In the genomic region with DNA sequence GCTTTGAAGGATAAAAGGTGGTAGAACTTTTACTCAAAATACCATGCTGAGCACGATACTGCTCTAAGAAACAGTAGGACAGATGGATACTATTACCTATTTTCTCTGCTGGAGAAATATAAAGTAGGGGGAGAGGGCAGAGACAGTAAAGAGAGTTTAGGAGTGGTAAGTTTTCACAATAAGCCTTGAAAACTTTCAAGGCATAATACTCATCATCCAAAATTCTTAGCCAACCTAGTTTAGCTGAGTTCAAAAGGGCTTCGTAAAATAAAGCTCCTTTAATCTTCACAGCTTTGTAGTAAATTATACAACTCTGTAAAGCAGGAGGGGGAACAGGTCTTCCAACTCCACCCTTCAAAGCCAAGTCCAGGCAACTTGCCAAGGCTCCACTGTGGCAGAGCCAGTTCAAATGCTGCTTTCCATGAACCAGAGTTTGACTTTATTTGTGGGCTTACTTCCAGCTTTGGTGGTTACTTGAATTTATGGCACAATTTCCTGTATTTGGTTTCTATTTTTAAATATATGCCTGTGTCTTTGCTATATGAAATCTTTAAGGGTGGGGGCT, we compare ENCODE assay signal across 7 cellular contexts. TPM values are rescaled to one million over a fixed set of nuclear protein-coding genes. Genes with fewer than 3 reads are reported as not detected.
DNase-seq lines count a peak whose midpoint lies in the region; ATAC-seq and TF ChIP-seq lines count a peak whose summit lies in the region.

No MANE protein-coding gene starts in this region.

- TF ChIP-seq CTCF in HCT116 (IDR thresholded peaks at IDR 0.05 in 2 of 3, conservative IDR thresholded peaks at IDR 0.05 in 1 of 3; ENCODE audit: borderline replicate concordance in 1 of 3, insufficient read depth in 1 of 3, low read depth in 2 of 3, low read length in 2 of 3) (no peak), fibroblast of the aortic adventitia (IDR thresholded peaks at IDR 0.05; ENCODE audit: insufficient read depth, low read length) (no peak), sigmoid colon (IDR thresholded peaks at IDR 0.05) (no peak), GM10248 (IDR thresholded peaks at IDR 0.05; ENCODE audit: control extremely low read depth, extremely low read depth, low read depth, missing control alignments) (no peak)

- H3K4me1 ChIP-seq in HCT116 (ENCODE audit: control insufficient read depth in 1 of 2, insufficient read depth in 2 of 2, low read length in 2 of 2), result peaks cover 0 to 9% of the 10 kb centered on the region in 2 experiments; a peak in 1 of 4 replicates
- H3K4me1 ChIP-seq in sigmoid colon, result peaks cover 0 to 35% (median 23%) of the 10 kb centered on the region in 4 donors

- TF ChIP-seq EP300 in sigmoid colon (IDR thresholded peaks at IDR 0.05), result no peak

- TF ChIP-seq POLR2A in HCT116 (IDR thresholded peaks at IDR 0.05; ENCODE audit: borderline replicate concordance, extremely low read depth, insufficient read depth, insufficient read length) (no peak), sigmoid colon (IDR thresholded peaks at IDR 0.05) (no peak)

- BruUV-seq in HCT116 (replicated peaks; lab: Mats Ljungman, UMichigan), result no TSS peak

- no peak overlapping the region for H3K27ac ChIP-seq in HCT116 (ENCODE audit: low read depth, low read length)
- peak overlapping the region; percentile 2 to 65 (median 56) for H3K27ac ChIP-seq in sigmoid colon

- peaks cover 40 to 52% of the 10 kb centered on the region in 2 experiments; a peak in 3 of 4 replicates for H3K36me3 ChIP-seq in HCT116 (ENCODE audit: control insufficient read depth in 1 of 2, insufficient read depth in 2 of 2, low read length in 2 of 2)
- H3K36me3 ChIP-seq in sigmoid colon, result peaks cover 9 to 85% (median 41%) of the 10 kb centered on the region in 4 donors

- no peak overlapping the region for H3K4me2 ChIP-seq in HCT116 (ENCODE audit: low read length)

- no peaks in the 10 kb centered on the region for H3K79me2 ChIP-seq in HCT116 (ENCODE audit: insufficient read depth, low read length)

- DNase-seq in HCT116 (ENCODE audit: low read depth, low spot score) (no peak), NOMO-1 treated with DMSO at 0.1 percent for 48 hours (lab: John Stamatoyannopoulos, UW; ENCODE audit: unreplicated experiment) (peak; percentile 17), fibroblast of the aortic adventitia (ENCODE audit: low read depth) (peak; percentile 89), sigmoid colon (peak; percentile 92), GM10248 (ENCODE audit: extremely low spot score) (no peak), NCI-H1436 treated with DMSO at 0.1 percent for 48 hours (lab: John Stamatoyannopoulos, UW) (no peak), OCI-M1 (lab: John Stamatoyannopoulos, UW) (no peak)

- H3K27me3 ChIP-seq in HCT116 (ENCODE audit: insufficient read depth, low read length), result no peaks in the 10 kb centered on the region
- no peaks in the 10 kb centered on the region for H3K27me3 ChIP-seq in sigmoid colon

- POLR2A ChIA-PET in HCT116 (lab: Charles Lee) (no interaction called here), GM10248 (lab: Yijun Ruan, JAX) (no interaction called here)

- CTCF ChIA-PET in HCT116 (lab: Charles Lee), result no interaction called here
- CTCF ChIA-PET in GM10248 (lab: Yijun Ruan, JAX), result interaction anchor here (1.3 kb wide), 1 partner anchor 9 kb away, joined by 4 read pairs; no protein-coding TSS in a partner anchor

- WGBS in sigmoid colon, 2 donors, result 16 to 43% methylated on average over 2 of the region's 2 CpGs

- no peaks in the 10 kb centered on the region for H4K20me1 ChIP-seq in HCT116 (ENCODE audit: insufficient read depth)

- intact Hi-C loops in HCT116 (cut with micrococcal nuclease), result no loop called here
- intact Hi-C loops in sigmoid colon (cut with DNase I), result loop anchor here (2.0 kb wide), 1 partner anchor 18 kb away; a partner anchor contains a TSS

- no peak for TF ChIP-seq RAD21 in HCT116 (IDR thresholded peaks at IDR 0.05; ENCODE audit: low read depth)

- H3K4me3 ChIP-seq in HCT116 (replicated peaks in 1 of 2; ENCODE audit: low read depth in 1 of 2, low read length in 2 of 2), result no peak overlapping the region
- H3K4me3 ChIP-seq in fibroblast of the aortic adventitia (ENCODE audit: low read depth, low read length), result no peak overlapping the region
- no peak overlapping the region for H3K4me3 ChIP-seq in sigmoid colon

- no peak for ATAC-seq in HCT116

- no peak overlapping the region for H2AFZ ChIP-seq in HCT116 (ENCODE audit: low read depth, low read length, poor library complexity, severe bottlenecking)

- no peak overlapping the region for H3K9ac ChIP-seq in HCT116 (ENCODE audit: low read length)

- RAD21 ChIA-PET in HCT116 (lab: Charles Lee; ENCODE audit: low non-redundant PET in 1 of 2, low total read pairs in 2 of 2, uncharacterized antibody in 2 of 2, unreplicated experiment in 2 of 2), result no interaction called here

- no peaks in the 10 kb centered on the region for H3K9me3 ChIP-seq in HCT116 (ENCODE audit: control insufficient read depth in 1 of 2, insufficient read depth in 1 of 2, low read depth in 1 of 2, low read length in 2 of 2)
- H3K9me3 ChIP-seq in sigmoid colon, result no peaks in the 10 kb centered on the region

- H3K9me2 ChIP-seq in HCT116 (ENCODE audit: insufficient read depth), result no peaks in the 10 kb centered on the region

TF ChIP-seq in HCT116, 20 proteins besides CTCF, POLR2A, EP300 and RAD21:
- peak; percentile 17 for TF ChIP-seq TCF7L2 (IDR thresholded peaks at IDR 0.05; ENCODE audit: borderline replicate concordance, extremely low read depth, insufficient read depth, insufficient read length)
- TF ChIP-seq CEBPB (IDR thresholded peaks at IDR 0.05; ENCODE audit: low read depth), result no peak
- no peak for TF ChIP-seq FOSL1 (IDR thresholded peaks at IDR 0.05; ENCODE audit: low read depth)
- TF ChIP-seq JUND (IDR thresholded peaks at IDR 0.05), result no peak
- no peak for TF ChIP-seq YY1 (IDR thresholded peaks at IDR 0.05; ENCODE audit: extremely low read depth, insufficient replicate concordance, low read depth, low read length)

RNA-seq across cellular contexts. Expression of a gene that starts 15.5 kb away (rescaled TPM):
- 0.47 TPM for total RNA-seq in HCT116 (2021; ENCODE audit: unreplicated experiment)
- polyA plus RNA-seq in HCT116 (2012), result 0.10 TPM in 1 of 2 replicates, not detected in the other
- total RNA-seq in fibroblast of the aortic adventitia (ENCODE audit: low replicate concordance), result not detected in 2 replicates
- not detected for total RNA-seq in sigmoid colon
- under 1 TPM in 1 of 3 donors, not detected in 2; 0.16 TPM for polyA plus RNA-seq in sigmoid colon

RNA-seq across cellular contexts. Expression of a gene that starts 19.0 kb away (rescaled TPM):
- 35.5 TPM for total RNA-seq in HCT116 (2021; ENCODE audit: unreplicated experiment)
- 23.1 and 35.9 TPM in 2 replicates for polyA plus RNA-seq in HCT116 (2012)
- total RNA-seq in fibroblast of the aortic adventitia (ENCODE audit: low replicate concordance), result 49.3 and 53.5 TPM in 2 replicates
- total RNA-seq in sigmoid colon, result 10 to 100 TPM; 52.8 to 67.8 (median 61.2) TPM
- 10 to 100 TPM; 35.2 to 82.8 (median 56.5) TPM for polyA plus RNA-seq in sigmoid colon

RNA-seq across cellular contexts. Expression of a gene that starts 31.7 kb away (rescaled TPM):
- total RNA-seq in HCT116 (2021; ENCODE audit: unreplicated experiment) (52.5 TPM), fibroblast of the aortic adventitia (ENCODE audit: low replicate concordance) (35.7 and 70.3 TPM in 2 replicates), sigmoid colon (10 to 100 TPM; 63.1 to 72.0 (median 65.7) TPM)
- polyA plus RNA-seq in HCT116 (2012), result 12.1 and 14.8 TPM in 2 replicates
- polyA plus RNA-seq in sigmoid colon, result 10 to 100 TPM; 36.9 to 50.9 (median 43.8) TPM

Comparison
In these comparisons a context has a peak if more than half of its experiments do, and no peak if none do; other contexts are left out.
1. DNase-seq: peak in NOMO-1 treated with DMSO at 0.1 percent for 48 hours (single experiment), fibroblast of the aortic adventitia (single experiment) and sigmoid colon (single experiment); none in HCT116 (single experiment), GM10248 (single experiment), NCI-H1436 treated with DMSO at 0.1 percent for 48 hours (single experiment) and OCI-M1 (single experiment).